13 cellular contexts compared by ENCODE assay signal in the genomic region with DNA sequence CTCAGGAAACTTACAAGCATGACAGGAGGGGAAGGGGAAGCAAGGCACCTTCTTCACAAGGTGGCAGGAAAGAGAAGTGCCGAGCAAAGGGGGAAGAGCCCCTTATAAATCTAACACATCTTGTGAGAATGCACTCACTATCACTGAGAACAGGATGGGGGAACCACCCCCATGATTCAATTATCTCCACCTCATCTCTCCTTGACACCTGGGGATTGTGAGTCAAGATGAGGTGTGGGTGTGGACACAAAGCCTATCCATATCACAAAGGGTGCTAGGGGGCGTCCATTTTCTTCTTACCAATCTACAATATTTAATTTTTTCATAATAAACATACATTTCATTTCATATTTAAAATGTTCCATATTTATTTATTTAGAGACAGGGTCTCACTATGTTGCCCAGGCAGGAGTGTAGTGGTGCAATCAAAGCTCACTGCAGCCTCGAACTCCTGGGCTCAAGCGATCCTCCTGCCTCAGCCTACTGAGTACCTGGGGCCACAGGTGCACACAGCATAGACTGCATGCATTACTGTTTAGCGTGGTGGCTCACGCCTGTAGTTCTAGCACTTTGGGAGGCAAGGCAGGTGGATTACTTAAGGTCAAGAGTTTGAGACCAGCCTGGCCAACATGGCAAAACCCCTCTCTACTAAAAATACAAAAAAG. TPM values are rescaled to one million over a fixed set of nuclear protein-coding genes. Genes with fewer than 3 reads are reported as not detected.
DNase-seq lines count a peak whose midpoint lies in the region; ATAC-seq and TF ChIP-seq lines count a peak whose summit lies in the region.
"Had no signal": no experiment of that assay in that cellular context is flagged by ENCODE, and none has a peak within 500 bp of the region (broad histone marks: within the 10 kb centered on the region; RNA-seq: fewer than 3 reads in every experiment).

No MANE protein-coding gene starts in this region.

- H3K27ac ChIP-seq in HL-60 (replicated peaks): peak overlapping the region; percentile 54
- peak overlapping the region; percentile 84 for H3K27ac ChIP-seq in trophoblast cell (ENCODE audit: low read depth, low read length)

- no peaks in the 10 kb centered on the region for H3K27me3 Mint-ChIP-seq in activated naive CD4-positive, alpha-beta T cell treated with anti-CD3 and anti-CD28 coated beads for 36 hours (ENCODE audit: low read depth)
- no peaks in the 10 kb centered on the region for H3K27me3 Mint-ChIP-seq in activated naive CD4-positive, alpha-beta T cell treated with anti-CD3 and anti-CD28 coated beads, Interleukin-2, amount 10 ng/mL, durations not matched to agents 7 days and 5 days
- no peaks in the 10 kb centered on the region for H3K27me3 Mint-ChIP-seq in chondrocyte (ENCODE audit: low read depth)

- H3K79me1 ChIP-seq in trophoblast cell (ENCODE audit: low read length): peaks cover 12% of the 10 kb centered on the region

- peaks cover 27 to 43% of the 10 kb centered on the region in 2 experiments for H3K4me1 ChIP-seq in trophoblast cell (ENCODE audit: control insufficient read depth in 1 of 2, insufficient read depth in 2 of 2, low read length in 2 of 2)

- H4K8ac ChIP-seq in trophoblast cell (ENCODE audit: low read depth, low read length): no peak overlapping the region

- H3K4me3 Mint-ChIP-seq in activated naive CD4-positive, alpha-beta T cell treated with anti-CD3 and anti-CD28 coated beads for 36 hours: no peak overlapping the region
- H3K4me3 Mint-ChIP-seq in activated naive CD4-positive, alpha-beta T cell treated with anti-CD3 and anti-CD28 coated beads, Interleukin-2, amount 10 ng/mL, durations not matched to agents 7 days and 5 days: no peak overlapping the region
- H3K4me3 Mint-ChIP-seq in chondrocyte (ENCODE audit: unreplicated experiment): no peak overlapping the region

- peaks cover 14% of the 10 kb centered on the region for H3K4me1 Mint-ChIP-seq in activated naive CD4-positive, alpha-beta T cell treated with anti-CD3 and anti-CD28 coated beads for 36 hours (ENCODE audit: low read depth)
- H3K4me1 Mint-ChIP-seq in activated naive CD4-positive, alpha-beta T cell treated with anti-CD3 and anti-CD28 coated beads, Interleukin-2, amount 10 ng/mL, durations not matched to agents 7 days and 5 days: no peaks in the 10 kb centered on the region
- H3K4me1 Mint-ChIP-seq in chondrocyte (ENCODE audit: low read depth): peaks cover 86% of the 10 kb centered on the region

- no CpG with 5 or more reads among the region's 6 CpGs for WGBS in trophoblast cell (ENCODE audit: extremely low coverage, insufficient coverage, insufficient read length)

- no peak overlapping the region for H3K18ac ChIP-seq in trophoblast cell (ENCODE audit: low read length)

- H3K9ac ChIP-seq in trophoblast cell (ENCODE audit: low read length): no peak overlapping the region

- H3K36me3 Mint-ChIP-seq in activated naive CD4-positive, alpha-beta T cell treated with anti-CD3 and anti-CD28 coated beads for 36 hours (ENCODE audit: low read depth): peaks cover 18% of the 10 kb centered on the region
- peaks cover 39% of the 10 kb centered on the region for H3K36me3 Mint-ChIP-seq in activated naive CD4-positive, alpha-beta T cell treated with anti-CD3 and anti-CD28 coated beads, Interleukin-2, amount 10 ng/mL, durations not matched to agents 7 days and 5 days
- peaks cover 30% of the 10 kb centered on the region for H3K36me3 Mint-ChIP-seq in chondrocyte (ENCODE audit: low read depth)

- no peak overlapping the region for H3K27ac Mint-ChIP-seq in activated naive CD4-positive, alpha-beta T cell treated with anti-CD3 and anti-CD28 coated beads for 36 hours
- no peak overlapping the region for H3K27ac Mint-ChIP-seq in activated naive CD4-positive, alpha-beta T cell treated with anti-CD3 and anti-CD28 coated beads, Interleukin-2, amount 10 ng/mL, durations not matched to agents 7 days and 5 days
- peak overlapping the region; percentile 96 for H3K27ac Mint-ChIP-seq in chondrocyte (ENCODE audit: unreplicated experiment)

- peak; percentile 39 for DNase-seq in activated naive CD4-positive, alpha-beta T cell treated with anti-CD3 and anti-CD28 coated beads for 36 hours
- DNase-seq in activated naive CD4-positive, alpha-beta T cell treated with anti-CD3 and anti-CD28 coated beads, Interleukin-2, amount 10 ng/mL, durations not matched to agents 7 days and 5 days: no peak
- DNase-seq in HL-60 (ENCODE audit: low read depth in 1 of 2, low spot score in 1 of 2) (peak in 1 of 2 experiments; percentile 31), chondrocyte (ENCODE audit: low spot score) (no peak), trophoblast cell (no peak), cortex of kidney (lab: John Stamatoyannopoulos, UW) (no peak)
- DNase-seq: activated CD8-positive, alpha-beta memory T cell treated with anti-CD3 and anti-CD28 coated beads, Interleukin-2, amount 50 U/mL, for 48 hours; hypothalamus; NCI-H1694 treated with DMSO at 0.1 percent for 48 hours; NCI-H510A treated with DMSO at 0.1 percent for 48 hours; OCI-M1 had no signal

- CTCF ChIA-PET in activated naive CD4-positive, alpha-beta T cell treated with anti-CD3 and anti-CD28 coated beads for 36 hours (lab: Charles Lee): interaction anchor here (1.8 kb wide), 1 partner anchor 23 kb away, joined by 5 read pairs; no protein-coding TSS in a partner anchor
- CTCF ChIA-PET in activated naive CD4-positive, alpha-beta T cell treated with anti-CD3 and anti-CD28 coated beads, Interleukin-2, amount 10 ng/mL, durations not matched to agents 7 days and 5 days (lab: Charles Lee): interaction anchor here (1.4 kb wide), 1 partner anchor 22 kb away, joined by 6 read pairs; no protein-coding TSS in a partner anchor

- no peak overlapping the region for H3K4me2 ChIP-seq in trophoblast cell (ENCODE audit: low read length)

- peaks cover 5% of the 10 kb centered on the region for H3K79me2 ChIP-seq in trophoblast cell (ENCODE audit: control insufficient read depth, insufficient read depth, low read length, poor library complexity)

- no peak overlapping the region for H3K23ac ChIP-seq in trophoblast cell (ENCODE audit: low read length)

- H3K9me3 Mint-ChIP-seq in activated naive CD4-positive, alpha-beta T cell treated with anti-CD3 and anti-CD28 coated beads for 36 hours: no peaks in the 10 kb centered on the region
- no peaks in the 10 kb centered on the region for H3K9me3 Mint-ChIP-seq in activated naive CD4-positive, alpha-beta T cell treated with anti-CD3 and anti-CD28 coated beads, Interleukin-2, amount 10 ng/mL, durations not matched to agents 7 days and 5 days
- no peaks in the 10 kb centered on the region for H3K9me3 Mint-ChIP-seq in chondrocyte (ENCODE audit: low read depth)

- intact Hi-C loops in activated naive CD4-positive, alpha-beta T cell treated with anti-CD3 and anti-CD28 coated beads for 36 hours (cut with micrococcal nuclease): no loop called here

- H3K4me3 ChIP-seq in HL-60 (replicated peaks; ENCODE audit: insufficient read depth, low read length) (no peak overlapping the region), trophoblast cell (ENCODE audit: low read depth, low read length) (no peak overlapping the region)

- H4K91ac ChIP-seq in trophoblast cell (ENCODE audit: low read depth, low read length): peak overlapping the region; percentile 64

- no peaks in the 10 kb centered on the region for H3K27me3 ChIP-seq in HL-60 (ENCODE audit: insufficient read depth, poor library complexity, severe bottlenecking)
- H3K27me3 ChIP-seq in trophoblast cell (ENCODE audit: insufficient read depth, low read length): no peaks in the 10 kb centered on the region

- H4K12ac ChIP-seq in trophoblast cell (ENCODE audit: low read depth, low read length): no peak overlapping the region

- H2BK12ac ChIP-seq in trophoblast cell (ENCODE audit: low read length): no peak overlapping the region

- peaks cover 51 to 63% of the 10 kb centered on the region in 2 experiments for H3K36me3 ChIP-seq in trophoblast cell (ENCODE audit: control insufficient read depth in 1 of 2, insufficient read depth in 2 of 2, low read length in 2 of 2)

- peak overlapping the region; percentile 42 for H2BK5ac ChIP-seq in trophoblast cell (ENCODE audit: low read depth, low read length, poor library complexity)

- H2AK5ac ChIP-seq in trophoblast cell (ENCODE audit: low read length): no peak overlapping the region

- H2BK120ac ChIP-seq in trophoblast cell (ENCODE audit: insufficient read depth, low read length, poor library complexity): no peak overlapping the region

- peaks cover 1% of the 10 kb centered on the region for H3K9me3 ChIP-seq in trophoblast cell (ENCODE audit: insufficient read depth, low read depth, low read length)

- no peak overlapping the region for H3K14ac ChIP-seq in trophoblast cell (ENCODE audit: low read length)

- no peak overlapping the region for H2AFZ ChIP-seq in trophoblast cell (ENCODE audit: insufficient read depth, low read length, poor library complexity)

- H3K4ac ChIP-seq in trophoblast cell (ENCODE audit: low read depth, low read length): no peak overlapping the region

- TF ChIP-seq CTCF in HL-60 (IDR thresholded peaks at IDR 0.05; ENCODE audit: insufficient read depth, low read length) (no peak), chondrocyte (IDR thresholded peaks at IDR 0.05) (no peak)

- ATAC-seq in GM18873 (IDR thresholded peaks at IDR 0.05; ENCODE audit: low FRiP score, unreplicated experiment): no peak
- ATAC-seq in HG03439 (IDR thresholded peaks at IDR 0.05; ENCODE audit: unreplicated experiment): no peak

RNA-seq across cellular contexts. Expression of a gene that starts 26.5 kb away (rescaled TPM):
- total RNA-seq in activated naive CD4-positive, alpha-beta T cell treated with anti-CD3 and anti-CD28 coated beads for 36 hours: 10 to 100 TPM; 25.3 to 27.1 TPM
- total RNA-seq in chondrocyte: 39.8 to 62.7 TPM (median 43.1 TPM) in 3 replicates
- polyA plus RNA-seq in trophoblast cell (2013): 11.4 and 11.6 TPM in 2 replicates

RNA-seq across cellular contexts. Expression of a gene that starts 50.5 kb away (rescaled TPM):
- not detected for total RNA-seq in activated naive CD4-positive, alpha-beta T cell treated with anti-CD3 and anti-CD28 coated beads for 36 hours
- total RNA-seq in chondrocyte: 4.1 to 6.1 TPM (median 5.3 TPM) in 3 replicates
- 0.42 and 0.76 TPM in 2 replicates for polyA plus RNA-seq in trophoblast cell (2013)

RNA-seq across cellular contexts. Expression of a gene that starts 58.2 kb away (rescaled TPM):
- total RNA-seq in activated naive CD4-positive, alpha-beta T cell treated with anti-CD3 and anti-CD28 coated beads for 36 hours: 10 to 100 TPM; 67.0 to 68.6 TPM
- 104 to 118 TPM (median 110 TPM) in 3 replicates for total RNA-seq in chondrocyte
- polyA plus RNA-seq in trophoblast cell (2013): 115 and 119 TPM in 2 replicates

RNA-seq across cellular contexts. Expression of a gene that starts 58.3 kb away (rescaled TPM):
- under 1 TPM in 1 of 2 experiments, not detected in 1; 0.12 TPM for total RNA-seq in activated naive CD4-positive, alpha-beta T cell treated with anti-CD3 and anti-CD28 coated beads for 36 hours
- 1.7 to 2.2 TPM (median 1.8 TPM) in 3 replicates for total RNA-seq in chondrocyte
- 0.53 and 0.54 TPM in 2 replicates for polyA plus RNA-seq in trophoblast cell (2013)
